14 cellular contexts compared by ENCODE assay signal in genomic region chr1:30905403-30905802, GRCh38. TPM values are rescaled to one million over a fixed set of nuclear protein-coding genes. Genes with fewer than 3 reads are reported as not detected.
DNase-seq lines count a peak whose midpoint lies in the region; ATAC-seq and TF ChIP-seq lines count a peak whose summit lies in the region.
"Had no signal": no experiment of that assay in that cellular context is flagged by ENCODE, and none has a peak within 500 bp of the region (broad histone marks: within the 10 kb centered on the region; RNA-seq: fewer than 3 reads in every experiment).

No MANE protein-coding gene starts in this region.

- H3K27me3 Mint-ChIP-seq in T-helper 17 cell = peaks cover 51% of the 10 kb centered on the region
- peaks cover 73% of the 10 kb centered on the region for H3K27me3 Mint-ChIP-seq in stimulated activated naive CD8-positive, alpha-beta T cell treated with anti-CD3 and anti-CD28 coated beads, Interleukin-15, amount 100 ng/mL, for 72 hours

- POLR2A ChIA-PET in HEK293T (lab: Yijun Ruan, JAX) = no interaction called here

- peaks cover 0 to 89% (median 45%) of the 10 kb centered on the region in 3 donors for H3K4me1 ChIP-seq in gastroesophageal sphincter
- H3K4me1 ChIP-seq in sigmoid colon = peaks cover 0 to 84% (median 74%) of the 10 kb centered on the region in 4 donors
- H3K4me1 ChIP-seq: BE2C had no signal

- 50 to 80% methylated on average over 1 of the region's 1 CpG for WGBS in gastroesophageal sphincter (ENCODE audit: low coverage in 1 of 2), 2 donors
- 91 to 94% methylated on average over 1 of the region's 1 CpG for WGBS in sigmoid colon, 2 donors
- WGBS in lower leg skin, 2 donors = 83 to 90% methylated on average over 1 of the region's 1 CpG

- TF ChIP-seq POLR2A in gastroesophageal sphincter (IDR thresholded peaks at IDR 0.05) = no peak
- TF ChIP-seq POLR2A in sigmoid colon (IDR thresholded peaks at IDR 0.05) = no peak
- TF ChIP-seq POLR2A in lower leg skin (IDR thresholded peaks at IDR 0.05) = no peak

- H3K9me3 Mint-ChIP-seq in stimulated activated naive CD8-positive, alpha-beta T cell treated with anti-CD3 and anti-CD28 coated beads, Interleukin-15, amount 100 ng/mL, for 72 hours = no peaks in the 10 kb centered on the region
- H3K9me3 Mint-ChIP-seq: H9 had no signal

- H3K36me3 ChIP-seq in H7 (replicated peaks; ENCODE audit: control insufficient read depth, insufficient read depth, low read length) (no peaks in the 10 kb centered on the region), gastroesophageal sphincter (no peaks in the 10 kb centered on the region), sigmoid colon (no peaks in the 10 kb centered on the region)
- H3K36me3 ChIP-seq: BE2C had no signal

- no peak overlapping the region for H3K27ac Mint-ChIP-seq in T-helper 17 cell
- no peak overlapping the region for H3K27ac Mint-ChIP-seq in stimulated activated naive CD8-positive, alpha-beta T cell treated with anti-CD3 and anti-CD28 coated beads, Interleukin-15, amount 100 ng/mL, for 72 hours

- CTCF ChIA-PET in HEK293T (lab: Yijun Ruan, JAX) = interaction anchor here (1.1 kb wide), 1 partner anchor 104 kb away, joined by 3 read pairs; no protein-coding TSS in a partner anchor

- H3K27ac ChIP-seq in gastroesophageal sphincter (peak overlapping the region in 3 of 4 donors; percentile 71 to 84 (median 83)), sigmoid colon (peak overlapping the region; percentile 76 to 95 (median 94))

- DNase-seq in H7 (peak; percentile 8), T-helper 17 cell (no peak), sigmoid colon (no peak), HEK293T (ENCODE audit: extremely low spot score) (no peak), lower leg skin (ENCODE audit: low spot score in 2 of 2) (no peak), SW480 (ENCODE audit: low spot score) (no peak)
- no peak for DNase-seq in stimulated activated naive CD8-positive, alpha-beta T cell treated with anti-CD3 and anti-CD28 coated beads, Interleukin-15, amount 100 ng/mL, for 72 hours
- DNase-seq: BE2C, H9, NCI-H1436, NCI-H2081, NCI-H510A treated with DMSO at 0.1 percent for 48 hours, SIG-M5 had no signal

- peak overlapping the region; percentile 21 for H3K4me3 Mint-ChIP-seq in T-helper 17 cell
- H3K4me3 Mint-ChIP-seq in stimulated activated naive CD8-positive, alpha-beta T cell treated with anti-CD3 and anti-CD28 coated beads, Interleukin-15, amount 100 ng/mL, for 72 hours = no peak overlapping the region

- H3K4me3 ChIP-seq in H7 (ENCODE audit: insufficient read depth, low read depth, low read length) (no peak overlapping the region), gastroesophageal sphincter (no peak overlapping the region), sigmoid colon (no peak overlapping the region), lower leg skin (ENCODE audit: low read depth, poor library complexity, severe bottlenecking) (no peak overlapping the region)

- TF ChIP-seq EP300 in gastroesophageal sphincter (IDR thresholded peaks at IDR 0.05) (no peak), sigmoid colon (IDR thresholded peaks at IDR 0.05) (no peak)

- no peaks in the 10 kb centered on the region for H3K9me3 ChIP-seq in T-helper 17 cell (ENCODE audit: control insufficient read depth, low read length, poor library complexity, severe bottlenecking)
- no peaks in the 10 kb centered on the region for H3K9me3 ChIP-seq in gastroesophageal sphincter
- H3K9me3 ChIP-seq in sigmoid colon = no peaks in the 10 kb centered on the region
- H3K9me3 ChIP-seq: BE2C had no signal

- peaks cover 19% of the 10 kb centered on the region for H3K27me3 ChIP-seq in H7 (ENCODE audit: control insufficient read depth, insufficient read depth, low read length)
- H3K27me3 ChIP-seq in gastroesophageal sphincter = no peaks in the 10 kb centered on the region
- H3K27me3 ChIP-seq in sigmoid colon = no peaks in the 10 kb centered on the region
- H3K27me3 ChIP-seq: BE2C had no signal

- intact Hi-C loops in sigmoid colon (cut with DNase I) (no loop called here), lower leg skin (cut with DNase I; ENCODE audit: low total_unique reads) (no loop called here)

- ATAC-seq in T-helper 17 cell (no peak), gastroesophageal sphincter (no peak)
- ATAC-seq in stimulated activated naive CD8-positive, alpha-beta T cell treated with anti-CD3 and anti-CD28 coated beads, Interleukin-15, amount 100 ng/mL, for 72 hours = no peak

- peaks cover 2% of the 10 kb centered on the region for H3K36me3 Mint-ChIP-seq in T-helper 17 cell (ENCODE audit: low read depth)

- H3K4me1 Mint-ChIP-seq in T-helper 17 cell = peaks cover 14% of the 10 kb centered on the region
- H3K4me1 Mint-ChIP-seq in stimulated activated naive CD8-positive, alpha-beta T cell treated with anti-CD3 and anti-CD28 coated beads, Interleukin-15, amount 100 ng/mL, for 72 hours = peaks cover 22% of the 10 kb centered on the region

- TF ChIP-seq CTCF in gastroesophageal sphincter (IDR thresholded peaks at IDR 0.05) (no peak), sigmoid colon (IDR thresholded peaks at IDR 0.05) (no peak), lower leg skin (IDR thresholded peaks at IDR 0.05) (no peak)

TF ChIP-seq in HEK293T, 16 proteins besides CTCF, POLR2A, EP300 and RAD21:
- TF ChIP-seq L3MBTL2 (conservative IDR thresholded peaks at IDR 0.05) (no peak), HDGF (IDR thresholded peaks at IDR 0.05; ENCODE audit: borderline replicate concordance) (no peak), FOXM1 (IDR thresholded peaks at IDR 0.05; ENCODE audit: borderline replicate concordance) (no peak), CTBP1 (IDR thresholded peaks at IDR 0.05; ENCODE audit: borderline replicate concordance) (no peak), ELF4 (IDR thresholded peaks at IDR 0.05) (no peak), SP1 (IDR thresholded peaks at IDR 0.05) (no peak), PKNOX1 (IDR thresholded peaks at IDR 0.05) (no peak), TARDBP (IDR thresholded peaks at IDR 0.05) (no peak), SUZ12 (IDR thresholded peaks at IDR 0.05) (no peak), LEF1 (IDR thresholded peaks at IDR 0.05; ENCODE audit: borderline replicate concordance) (no peak)

RNA-seq across cellular contexts. Expression of gene SDC3, which starts 3.2 kb away (rescaled TPM):
- total RNA-seq in H7 (2014; rRNA removed; shearing (Covaris generic)) = 38.0 and 44.2 TPM in 2 replicates
- under 1 TPM; 0.32 to 0.34 TPM for total RNA-seq in T-helper 17 cell
- total RNA-seq in gastroesophageal sphincter = 100 to 1,000 TPM in 1 of 4 donors, 10 to 100 TPM in 3; 45.1 to 112 (median 52.6) TPM
- total RNA-seq in sigmoid colon = 10 to 100 TPM; 29.9 to 91.1 (median 50.7) TPM
- polyA plus RNA-seq in sigmoid colon = 10 to 100 TPM in 1 of 3 donors, 1 to 10 TPM in 2; 2.4 to 29.8 (median 6.5) TPM
- 10 to 100 TPM in 3 of 4 donors, 1 to 10 TPM in 1; 4.3 to 23.5 (median 14.5) TPM for total RNA-seq in lower leg skin
